Comparison of ENCODE assay signal across 15 cellular contexts in genomic region chr5:167819406-167819805, GRCh38.
DNase-seq lines count a peak whose midpoint lies in the region; ATAC-seq and TF ChIP-seq lines count a peak whose summit lies in the region.
"Had no signal": no experiment of that assay in that cellular context is flagged by ENCODE, and none has a peak within 500 bp of the region (broad histone marks: within the 10 kb centered on the region; RNA-seq: fewer than 3 reads in every experiment).

No MANE protein-coding gene starts in this region.

- H3K9me3 Mint-ChIP-seq in MCF 10A (ENCODE audit: unreplicated experiment) = no peaks in the 10 kb centered on the region
- H3K9me3 Mint-ChIP-seq: activated CD4-positive, alpha-beta T cell treated with anti-CD3 and anti-CD28 coated beads, Interleukin-2, amount 10 ng/mL, durations not matched to agents 7 days and 5 days; dendritic cell treated with granulocyte-macrophage colony-stimulating factor and Interleukin-4, amounts not matched to agents 40 ng/mL and 50 ng/mL, for 4 days had no signal

- peaks cover 28% of the 10 kb centered on the region for H3K4me1 Mint-ChIP-seq in MCF 10A (ENCODE audit: insufficient read depth, unreplicated experiment)

- no peaks in the 10 kb centered on the region for H3K36me3 ChIP-seq in breast epithelium
- no peaks in the 10 kb centered on the region for H3K36me3 ChIP-seq in suprapubic skin

- TF ChIP-seq CTCF in breast epithelium (IDR thresholded peaks at IDR 0.05) (no peak), MCF 10A (IDR thresholded peaks at IDR 0.05; ENCODE audit: unreplicated experiment) (no peak), suprapubic skin (IDR thresholded peaks at IDR 0.05) (no peak)

- ATAC-seq in HG02642 (IDR thresholded peaks at IDR 0.05; ENCODE audit: poor library complexity, unreplicated experiment) = peak; percentile 96
- ATAC-seq in HG03432 (IDR thresholded peaks at IDR 0.05; ENCODE audit: unreplicated experiment) = peak; percentile 97
- ATAC-seq: GM23338 had no signal

- no peak overlapping the region for H3K4me3 ChIP-seq in breast epithelium
- no peak overlapping the region for H3K4me3 ChIP-seq in suprapubic skin
- H3K4me3 ChIP-seq: GM23338 had no signal

- WGBS in suprapubic skin = 44% methylated on average over 3 of the region's 3 CpGs

- TF ChIP-seq POLR2A in breast epithelium (IDR thresholded peaks at IDR 0.05) (no peak), suprapubic skin (IDR thresholded peaks at IDR 0.05) (no peak)

- H3K27ac Mint-ChIP-seq in MCF 10A (ENCODE audit: low read depth, unreplicated experiment) = no peak overlapping the region
- H3K27ac Mint-ChIP-seq: activated CD4-positive, alpha-beta T cell treated with anti-CD3 and anti-CD28 coated beads, Interleukin-2, amount 10 ng/mL, durations not matched to agents 7 days and 5 days; dendritic cell treated with granulocyte-macrophage colony-stimulating factor and Interleukin-4, amounts not matched to agents 40 ng/mL and 50 ng/mL, for 4 days; GM23338 had no signal

- intact Hi-C loops in breast epithelium (cut with DNase I; ENCODE audit: low total_unique reads) (no loop called here), MCF 10A (cut with micrococcal nuclease) (loop anchor here (5.0 kb wide), 1 partner anchor 97 kb away; no protein-coding TSS in a partner anchor)

- H3K4me1 ChIP-seq in breast epithelium = no peaks in the 10 kb centered on the region
- H3K4me1 ChIP-seq in suprapubic skin = peaks cover 34% of the 10 kb centered on the region

- CTCF ChIA-PET in MCF 10A (lab: Yijun Ruan, JAX) = interaction anchor here (0.6 to 2.3 kb wide), 6 partner anchors 24 to 237 kb away, joined by 3 to 6 read pairs (median 3); no protein-coding TSS in a partner anchor

- H3K27ac ChIP-seq in breast epithelium = peak overlapping the region; percentile 72 to 82
- H3K27ac ChIP-seq in suprapubic skin = peak overlapping the region; percentile 71

- H3K9me3 ChIP-seq in breast epithelium = no peaks in the 10 kb centered on the region
- H3K9me3 ChIP-seq in suprapubic skin = no peaks in the 10 kb centered on the region

- no peak for TF ChIP-seq EP300 in suprapubic skin (IDR thresholded peaks at IDR 0.05)

- no peak overlapping the region for H3K4me3 Mint-ChIP-seq in MCF 10A (ENCODE audit: unreplicated experiment)
- H3K4me3 Mint-ChIP-seq: activated CD4-positive, alpha-beta T cell treated with anti-CD3 and anti-CD28 coated beads, Interleukin-2, amount 10 ng/mL, durations not matched to agents 7 days and 5 days; dendritic cell treated with granulocyte-macrophage colony-stimulating factor and Interleukin-4, amounts not matched to agents 40 ng/mL and 50 ng/mL, for 4 days; GM23338 had no signal

- DNase-seq in breast epithelium (ENCODE audit: low spot score in 2 of 2) (peak in 1 of 2 donors; percentile 40), MCF 10A (ENCODE audit: unreplicated experiment) (no peak), suprapubic skin (ENCODE audit: low spot score in 2 of 2) (no peak), A172 (ENCODE audit: low spot score) (no peak), retina (no peak)
- no peak for DNase-seq in activated effector memory CD4-positive, alpha-beta T cell treated with anti-CD3 and anti-CD28 coated beads, Interleukin-2, amount 50 U/mL, for 16 hours
- DNase-seq: activated CD4-positive, alpha-beta T cell treated with anti-CD3 and anti-CD28 coated beads, Interleukin-2, amount 10 ng/mL, durations not matched to agents 7 days and 5 days; activated naive CD4-positive, alpha-beta T cell; KBM-7; NCI-H524; SW 1271 had no signal

- H3K27me3 ChIP-seq in breast epithelium (no peaks in the 10 kb centered on the region), suprapubic skin (no peaks in the 10 kb centered on the region)

- H3K36me3 Mint-ChIP-seq in MCF 10A (ENCODE audit: insufficient read depth, unreplicated experiment) = no peaks in the 10 kb centered on the region

- POLR2A ChIA-PET in MCF 10A (lab: Yijun Ruan, JAX) = interaction anchor here (0.7 to 1.9 kb wide), 5 partner anchors 10 to 194 kb away, joined by 3 to 10 read pairs (median 3); no protein-coding TSS in a partner anchor

- no TSS peak for BruUV-seq in MCF 10A (replicated peaks; lab: Mats Ljungman, UMichigan)

- H3K27me3 Mint-ChIP-seq in MCF 10A (ENCODE audit: insufficient read depth, unreplicated experiment) = no peaks in the 10 kb centered on the region
- H3K27me3 Mint-ChIP-seq: activated CD4-positive, alpha-beta T cell treated with anti-CD3 and anti-CD28 coated beads, Interleukin-2, amount 10 ng/mL, durations not matched to agents 7 days and 5 days had no signal
